17 cellular contexts compared by ENCODE assay signal in the genomic region with DNA sequence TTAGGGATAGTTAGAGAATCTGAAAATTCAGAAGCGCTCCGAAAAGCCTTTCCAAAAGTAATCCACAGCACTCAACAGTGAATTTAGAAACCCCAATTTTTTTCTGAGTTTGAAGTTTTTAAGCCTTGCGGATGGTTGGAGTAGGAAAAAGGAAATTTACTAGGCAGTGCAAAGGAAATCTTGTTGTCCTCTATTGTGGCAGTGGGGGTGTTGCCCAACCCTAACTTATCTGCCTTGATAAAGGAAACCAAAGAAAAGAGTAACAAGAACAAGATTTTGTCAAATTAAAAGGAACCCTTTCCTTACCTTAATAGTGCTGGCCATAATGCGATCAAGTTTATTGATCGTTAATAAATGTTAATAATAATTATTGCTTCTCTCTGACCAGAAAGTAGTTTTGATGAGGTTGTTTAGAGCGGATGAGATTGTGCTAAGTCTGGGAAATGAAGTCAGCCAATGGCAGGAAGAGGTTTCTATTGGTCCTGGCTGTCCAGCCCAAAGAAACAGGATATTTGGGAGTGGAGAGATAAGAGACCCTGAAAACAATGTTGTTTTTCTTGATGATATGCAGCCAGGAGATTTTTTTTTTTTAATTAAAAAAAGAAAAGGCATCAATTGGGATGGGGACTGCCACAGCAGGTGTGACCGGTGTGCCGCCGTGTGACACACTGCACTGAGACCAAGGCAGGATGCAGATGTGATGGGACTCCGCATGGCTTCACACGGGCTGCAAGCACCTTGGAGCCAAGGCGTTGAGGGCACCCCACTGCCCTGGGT. TPM values are rescaled to one million over a fixed set of nuclear protein-coding genes. Genes with fewer than 3 reads are reported as not detected.
DNase-seq lines count a peak whose midpoint lies in the region; ATAC-seq and TF ChIP-seq lines count a peak whose summit lies in the region.
"Had no signal": no experiment of that assay in that cellular context is flagged by ENCODE, and none has a peak within 500 bp of the region (broad histone marks: within the 10 kb centered on the region; RNA-seq: fewer than 3 reads in every experiment).

TSS of gene ERG (minus strand) at position 421 of the 777 bp plus-strand sequence. CDS start at position 324, 97 bp downstream.

- H3K9ac ChIP-seq in duodenal mucosa (ENCODE audit: low read depth in 1 of 2, low read length in 2 of 2), result no peak within 1 kb of the TSS

- CTCF ChIA-PET in Caco-2 (lab: Charles Lee), result interaction anchor here (0.6 kb wide), 1 partner anchor 1239 kb away, joined by 3 read pairs; no protein-coding TSS in a partner anchor

- H3K4me1 ChIP-seq in RWPE2 (ENCODE audit: insufficient read depth, poor library complexity, severe bottlenecking) (peaks cover 8% of the 10 kb centered on the region), duodenal mucosa (ENCODE audit: control insufficient read depth in 1 of 2, insufficient read depth in 2 of 2, low read length in 2 of 2) (no peaks in the 10 kb centered on the region), spleen (peaks cover 0 to 66% (median 26%) of the 10 kb centered on the region in 6 donors), Caco-2 (no peaks in the 10 kb centered on the region)

- no TSS peak for BruUV-seq in Caco-2 (replicated peaks; lab: Mats Ljungman, UMichigan)

- TF ChIP-seq POLR2A in spleen (IDR thresholded peaks at IDR 0.05), result peak in 1 of 3 donors; percentile 23

- no peak within 1 kb of the TSS for H3K4me3 Mint-ChIP-seq in Caco-2 (ENCODE audit: unreplicated experiment)
- H3K4me3 Mint-ChIP-seq: activated CD4-positive, alpha-beta T cell treated with anti-CD3 and anti-CD28 coated beads, Interleukin-2, amount 10 ng/mL, durations not matched to agents 7 days and 5 days; effector memory CD8-positive, alpha-beta T cell had no signal

- TF ChIP-seq CTCF in RWPE2 (IDR thresholded peaks at IDR 0.05; ENCODE audit: poor library complexity, severe bottlenecking) (no peak), spleen (IDR thresholded peaks at IDR 0.05 in 8 of 11, conservative IDR thresholded peaks at IDR 0.05 in 3 of 11) (no peak), Caco-2 (IDR thresholded peaks at IDR 0.05; ENCODE audit: insufficient read depth in 1 of 2, low read depth in 1 of 2, low read length in 1 of 2, severe bottlenecking in 1 of 2, unreplicated experiment in 1 of 2) (no peak)

- H3K4me3 ChIP-seq in RWPE2 (ENCODE audit: severe bottlenecking) (no peak within 1 kb of the TSS), duodenal mucosa (ENCODE audit: low read depth in 1 of 2, low read length in 2 of 2) (peak within 1 kb of the TSS in 1 of 2 donors; percentile 38), spleen (peak within 1 kb of the TSS; percentile 2 to 69 (median 34)), Caco-2 (ENCODE audit: low read depth, low read length) (no peak within 1 kb of the TSS)

- H3K9me3 ChIP-seq in RWPE2 (ENCODE audit: severe bottlenecking), result no peaks in the 10 kb centered on the region
- no peaks in the 10 kb centered on the region for H3K9me3 ChIP-seq in duodenal mucosa (ENCODE audit: control insufficient read depth in 1 of 2, low read length in 2 of 2)
- H3K9me3 ChIP-seq in spleen, result no peaks in the 10 kb centered on the region
- H3K9me3 ChIP-seq in Caco-2, result no peaks in the 10 kb centered on the region

- peaks cover 14% of the 10 kb centered on the region for H3K27me3 Mint-ChIP-seq in Caco-2 (ENCODE audit: insufficient read depth, unreplicated experiment)

- H3K27ac ChIP-seq in RWPE2 (ENCODE audit: poor library complexity, severe bottlenecking), result peak within 1 kb of the TSS; percentile 15
- peak within 1 kb of the TSS; percentile 37 for H3K27ac ChIP-seq in duodenal mucosa (ENCODE audit: low read depth, low read length)
- H3K27ac ChIP-seq in spleen, result peak within 1 kb of the TSS; percentile 66 to 93 (median 86)

- DNase-seq in RWPE2 (ENCODE audit: low spot score), result no peak
- DNase-seq in lung microvascular endothelial cell (ENCODE audit: low read depth in 2 of 2), result peak; percentile 91 to 97
- peak; percentile 84 for DNase-seq in spleen
- no peak for DNase-seq in Caco-2
- no peak for DNase-seq in COR-L47 (lab: John Stamatoyannopoulos, UW)
- DNase-seq: activated CD4-positive, alpha-beta T cell treated with anti-CD3 and anti-CD28 coated beads, Interleukin-2, amount 10 ng/mL, durations not matched to agents 7 days and 5 days; activated naive CD4-positive, alpha-beta T cell; effector memory CD8-positive, alpha-beta T cell; NCI-H1048; NCI-H524 treated with DMSO at 0.1 percent for 48 hours; stimulated activated CD4-positive, alpha-beta T cell treated with anti-CD3 and anti-CD28 coated beads, Interleukin-4, amount 100 ng/mL, for 4 hours had no signal

- no peaks in the 10 kb centered on the region for H3K4me1 Mint-ChIP-seq in Caco-2 (ENCODE audit: low read depth, unreplicated experiment)

- H3K9me3 Mint-ChIP-seq in Caco-2 (ENCODE audit: unreplicated experiment), result no peaks in the 10 kb centered on the region
- H3K9me3 Mint-ChIP-seq: activated CD4-positive, alpha-beta T cell treated with anti-CD3 and anti-CD28 coated beads, Interleukin-2, amount 10 ng/mL, durations not matched to agents 7 days and 5 days; effector memory CD8-positive, alpha-beta T cell had no signal

- H3K27me3 ChIP-seq in RWPE2 (ENCODE audit: insufficient read depth, poor library complexity, severe bottlenecking) (no peaks in the 10 kb centered on the region), duodenal mucosa (ENCODE audit: control insufficient read depth in 1 of 2, insufficient read depth in 2 of 2, low read length in 2 of 2) (no peaks in the 10 kb centered on the region), spleen (replicated peaks in 1 of 7) (peaks cover 0 to 48% (median 0%) of the 10 kb centered on the region in 7 donors), Caco-2 (replicated peaks; ENCODE audit: control insufficient read depth, insufficient read depth, low read length) (no peaks in the 10 kb centered on the region)

- POLR2A ChIA-PET in Caco-2 (lab: Charles Lee), result no interaction called here

- H3K36me3 ChIP-seq in RWPE2 (ENCODE audit: low read depth) (no peaks in the 10 kb centered on the region), duodenal mucosa (ENCODE audit: control insufficient read depth in 1 of 2, insufficient read depth in 2 of 2, low read length in 2 of 2) (no peaks in the 10 kb centered on the region), spleen (no peaks in the 10 kb centered on the region), Caco-2 (ENCODE audit: control insufficient read depth, insufficient read depth, low read length) (no peaks in the 10 kb centered on the region)

- H3K27ac Mint-ChIP-seq in Caco-2 (ENCODE audit: unreplicated experiment), result no peak within 1 kb of the TSS
- H3K27ac Mint-ChIP-seq: activated CD4-positive, alpha-beta T cell treated with anti-CD3 and anti-CD28 coated beads, Interleukin-2, amount 10 ng/mL, durations not matched to agents 7 days and 5 days; effector memory CD8-positive, alpha-beta T cell had no signal

- H3K36me3 Mint-ChIP-seq in Caco-2 (ENCODE audit: insufficient read depth, unreplicated experiment), result no peaks in the 10 kb centered on the region

- intact Hi-C loops in spleen (cut with DNase I; ENCODE audit: low total_unique reads) (no loop called here), Caco-2 (cut with micrococcal nuclease; ENCODE audit: unreplicated experiment) (no loop called here)

- WGBS in spleen, 5 donors, result 12 to 17% (median 14%) methylated on average over 12 of the region's 12 CpGs

- ATAC-seq in RWPE2 (ENCODE audit: low read depth) (no peak), GM21529 (IDR thresholded peaks at IDR 0.05; ENCODE audit: unreplicated experiment) (no peak), GM21576 (IDR thresholded peaks at IDR 0.05; ENCODE audit: unreplicated experiment) (no peak)
- ATAC-seq: effector memory CD8-positive, alpha-beta T cell had no signal

RNA-seq across cellular contexts. Expression of gene ERG, which starts in this region (rescaled TPM):
- total RNA-seq in lung microvascular endothelial cell (39.7 and 50.8 TPM in 2 replicates), spleen (10 to 100 TPM; 51.7 to 93.8 (median 65.0) TPM), Caco-2 (2022) (not detected in 2 replicates)
- 10 to 100 TPM in 2 of 3 donors, 1 to 10 TPM in 1; 7.3 to 20.7 (median 11.2) TPM for polyA plus RNA-seq in spleen
- total RNA-seq: activated CD4-positive, alpha-beta T cell treated with anti-CD3 and anti-CD28 coated beads, Interleukin-2, amount 10 ng/mL, durations not matched to agents 7 days and 5 days; G401 had no signal
- polyA plus RNA-seq: BJ, neural cell had no signal

Comparison
In these comparisons a context has a peak if more than half of its experiments do, and no peak if none do; other contexts are left out.
1. RNA of gene ERG (total RNA-seq): 51.7 to 93.8 TPM in spleen and 39.7 to 50.8 TPM in lung microvascular endothelial cell; not detected in Caco-2; every median in the first group is over 10 times any median in the second.
2. DNase-seq: peak in lung microvascular endothelial cell (2 of 2) and spleen (single experiment); none in RWPE2 (single experiment), Caco-2 (0 of 2) and COR-L47 (single experiment).
3. H3K27ac ChIP-seq: peak in every context shown above with its lines; median percentile 86 in spleen; 37 in duodenal mucosa; 15 in RWPE2.
4. H3K4me3 ChIP-seq: peak in spleen (8 of 8); none in RWPE2 (single experiment) and Caco-2 (single experiment).